In the genomic region with DNA sequence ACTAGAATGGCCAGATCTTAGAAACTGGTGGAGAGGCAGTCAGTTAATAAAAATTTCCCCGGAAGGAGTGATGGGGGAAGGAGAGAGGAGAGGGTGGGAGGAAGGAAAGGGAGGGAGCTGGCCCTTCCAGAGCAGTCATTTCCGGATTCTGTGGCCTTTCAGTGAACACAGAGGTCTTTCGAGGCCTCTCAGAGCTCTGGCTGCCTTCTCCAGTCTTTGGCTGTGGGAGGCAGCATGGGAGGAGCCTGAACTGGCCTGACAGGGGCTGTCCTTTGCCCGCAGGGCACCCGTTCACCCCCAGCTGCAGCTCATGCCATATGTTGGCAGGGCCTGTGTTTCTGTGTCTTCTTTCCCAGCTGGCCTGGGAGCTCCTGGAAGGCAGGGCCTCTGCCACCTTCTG, we compare ENCODE assay signal across 16 cellular contexts.
DNase-seq lines count a peak whose midpoint lies in the region; ATAC-seq, FAIRE-seq and TF ChIP-seq lines count a peak whose summit lies in the region.
"Had no signal": no experiment of that assay in that cellular context is flagged by ENCODE, and none has a peak within 500 bp of the region (broad histone marks: within the 10 kb centered on the region; RNA-seq: fewer than 3 reads in every experiment).

No MANE protein-coding gene starts in this region.

- H3K27ac ChIP-seq in K562 (ENCODE audit: extremely low read depth, low read depth, low read length) (no peak overlapping the region), left ventricle myocardium inferior (replicated peaks) (peak overlapping the region; percentile 66), spleen (peak overlapping the region in 6 of 8 donors; percentile 10 to 56 (median 30)), mesenchymal stem cell (ENCODE audit: low read length, poor library complexity, severe bottlenecking) (no peak overlapping the region)

- DNase-seq in MG63: peak; percentile 57
- no peak for DNase-seq in K562 (ENCODE audit: extremely low read depth in 1 of 4, low spot score in 3 of 4)
- peak; percentile 47 for DNase-seq in left ventricle myocardium inferior
- DNase-seq in spleen: no peak
- no peak for DNase-seq in mesenchymal stem cell
- DNase-seq in T-cell: no peak
- DNase-seq in stimulated activated CD4-positive, alpha-beta T cell treated with anti-CD3 and anti-CD28 coated beads, Interleukin-12 subunit alpha, Interleukin-12 subunit beta, amount 100 ng/mL, for 4 hours: no peak
- DNase-seq in NCI-H1694 treated with DMSO at 0.1 percent for 48 hours (lab: John Stamatoyannopoulos, UW): no peak
- DNase-seq: activated B cell treated with CpG ODN at 0.5 μM for 24 hours; activated T-cell treated with anti-CD3 and anti-CD28 coated beads, Interleukin-2, amount 50 U/mL, for 24 hours; DMS153; islet precursor cell; NCI-H2227 treated with DMSO at 0.1 percent for 48 hours; occipital lobe; SHP77 had no signal

- ATAC-seq in K562 (peak; percentile 79), T-cell (replicated peaks in 1 of 4) (no peak)

- H2BK12ac ChIP-seq in mesenchymal stem cell (ENCODE audit: low read length in 2 of 2): no peak overlapping the region

- H3K4me3 ChIP-seq in MG63 (no peak overlapping the region), K562 (no peak overlapping the region), left ventricle myocardium inferior (no peak overlapping the region), spleen (no peak overlapping the region), mesenchymal stem cell (ENCODE audit: insufficient read depth in 1 of 2, low read depth in 1 of 2, low read length in 2 of 2) (no peak overlapping the region)

- H3K4me2 ChIP-seq in K562 (ENCODE audit: insufficient read depth, low read length) (no peak overlapping the region), mesenchymal stem cell (ENCODE audit: low read length, poor library complexity, severe bottlenecking) (no peak overlapping the region)

- no peak overlapping the region for H2BK5ac ChIP-seq in mesenchymal stem cell (ENCODE audit: low read depth, low read length, poor library complexity, severe bottlenecking)

- POLR2A ChIA-PET in K562 (lab: Yijun Ruan, JAX): no interaction called here
- POLR2A ChIA-PET in T-cell (lab: Charles Lee): no interaction called here

- H3K4me1 ChIP-seq in K562 (replicated peaks in 1 of 2; ENCODE audit: control insufficient read depth in 2 of 2, insufficient read depth in 2 of 2, low read length in 2 of 2): no peaks in the 10 kb centered on the region; a peak in 1 of 5 replicates
- H3K4me1 ChIP-seq in left ventricle myocardium inferior: peaks cover 42% of the 10 kb centered on the region
- peaks cover 0 to 15% (median 9%) of the 10 kb centered on the region in 6 donors for H3K4me1 ChIP-seq in spleen
- H3K4me1 ChIP-seq in mesenchymal stem cell (ENCODE audit: control insufficient read depth, insufficient read depth, low read depth, low read length): no peaks in the 10 kb centered on the region

- no peaks in the 10 kb centered on the region for H4K20me1 ChIP-seq in K562 (replicated peaks; ENCODE audit: control insufficient read depth, insufficient read depth, low read length)

- WGBS in K562 (ENCODE audit: insufficient coverage, low coverage, missing lambda C conversion rate): 31% methylated on average over 5 of the region's 5 CpGs
- 40 to 68% (median 42%) methylated on average over 5 of the region's 5 CpGs for WGBS in spleen, 5 donors
- 78% methylated on average over 5 of the region's 5 CpGs for WGBS in mesenchymal stem cell

- H3K4me3 Mint-ChIP-seq in T-cell: no peak overlapping the region
- H3K4me3 Mint-ChIP-seq: activated B cell treated with CpG ODN at 0.5 μM for 24 hours; activated T-cell treated with anti-CD3 and anti-CD28 coated beads, Interleukin-2, amount 50 U/mL, for 24 hours; brain had no signal

- no peaks in the 10 kb centered on the region for H3K27me3 ChIP-seq in MG63
- no peaks in the 10 kb centered on the region for H3K27me3 ChIP-seq in K562 (ENCODE audit: control insufficient read depth in 2 of 2, insufficient read depth in 2 of 2, low read length in 2 of 2)
- no peaks in the 10 kb centered on the region for H3K27me3 ChIP-seq in left ventricle myocardium inferior (ENCODE audit: low read depth)
- no peaks in the 10 kb centered on the region for H3K27me3 ChIP-seq in spleen (replicated peaks in 1 of 7)
- H3K27me3 ChIP-seq in mesenchymal stem cell (ENCODE audit: control insufficient read depth in 1 of 2, insufficient read depth in 1 of 2, low read length in 2 of 2): no peaks in the 10 kb centered on the region

- peaks cover 0 to 3% of the 10 kb centered on the region in 2 donors for H3K27me3 Mint-ChIP-seq in T-cell
- H3K27me3 Mint-ChIP-seq: brain had no signal

- intact Hi-C loops in K562 (cut with micrococcal nuclease): no loop called here
- intact Hi-C loops in left ventricle myocardium inferior (cut with micrococcal nuclease): no loop called here
- intact Hi-C loops in spleen (cut with DNase I; ENCODE audit: low total_unique reads): no loop called here

- no peak for FAIRE-seq in K562 (lab: Jason Lieb, UNC)

- H4K8ac ChIP-seq in mesenchymal stem cell (ENCODE audit: low read length): no peak overlapping the region

- H3K9ac ChIP-seq in K562 (ENCODE audit: insufficient read depth in 1 of 2, low read depth in 2 of 2, low read length in 2 of 2) (no peak overlapping the region), mesenchymal stem cell (ENCODE audit: low read length) (no peak overlapping the region)

- H3K36me3 Mint-ChIP-seq in T-cell: no peaks in the 10 kb centered on the region

- TF ChIP-seq RAD21 in K562 (CRISPR knock-in tag; conservative IDR thresholded peaks at IDR 0.05 in 1 of 2, IDR thresholded peaks at IDR 0.05 in 1 of 2): no peak

- H3K9me3 ChIP-seq in MG63 (peaks cover 8% of the 10 kb centered on the region; the same call in 1 of the 2 replicates), K562 (replicated peaks; ENCODE audit: control insufficient read depth, insufficient read depth, low read depth, low read length) (no peaks in the 10 kb centered on the region), left ventricle myocardium inferior (replicated peaks) (no peaks in the 10 kb centered on the region), spleen (no peaks in the 10 kb centered on the region), mesenchymal stem cell (ENCODE audit: control insufficient read depth, low read length) (no peaks in the 10 kb centered on the region)

- TF ChIP-seq POLR2A in K562 (conservative IDR thresholded peaks at IDR 0.05) (no peak), spleen (IDR thresholded peaks at IDR 0.05) (no peak)

- peaks cover 6 to 19% (median 12%) of the 10 kb centered on the region in 3 donors for H3K4me1 Mint-ChIP-seq in T-cell
- H3K4me1 Mint-ChIP-seq: brain had no signal

- H3K79me2 ChIP-seq in K562 (ENCODE audit: control insufficient read depth, insufficient read depth, low read length): no peaks in the 10 kb centered on the region

- no peak overlapping the region for H2BK120ac ChIP-seq in mesenchymal stem cell (ENCODE audit: low read depth, low read length)

- no TSS peak for BruUV-seq in K562 (replicated peaks; lab: Mats Ljungman, UMichigan)

- no peak overlapping the region for H2AK5ac ChIP-seq in mesenchymal stem cell (ENCODE audit: low read length, severe bottlenecking)

- H3K18ac ChIP-seq in mesenchymal stem cell (ENCODE audit: low read depth in 1 of 2, low read length in 2 of 2): no peak overlapping the region

- no peak overlapping the region for H3K4ac ChIP-seq in mesenchymal stem cell (ENCODE audit: low read depth in 1 of 2, low read length in 2 of 2)

- TF ChIP-seq CTCF in K562 (IDR thresholded peaks at IDR 0.05 in 2 of 3, conservative IDR thresholded peaks at IDR 0.05 in 1 of 3; ENCODE audit: insufficient read depth in 2 of 3, low read depth in 1 of 3, low read length in 3 of 3) (no peak), left ventricle myocardium inferior (IDR thresholded peaks at IDR 0.05; ENCODE audit: borderline replicate concordance) (no peak), spleen (IDR thresholded peaks at IDR 0.05 in 8 of 11, conservative IDR thresholded peaks at IDR 0.05 in 3 of 11) (no peak)

- H3K36me3 ChIP-seq in MG63 (no peaks in the 10 kb centered on the region), K562 (ENCODE audit: control insufficient read depth, insufficient read depth, low read length) (no peaks in the 10 kb centered on the region), left ventricle myocardium inferior (no peaks in the 10 kb centered on the region), spleen (no peaks in the 10 kb centered on the region), mesenchymal stem cell (ENCODE audit: control insufficient read depth in 1 of 2, insufficient read depth in 2 of 2, low read depth in 1 of 2, low read length in 2 of 2) (no peaks in the 10 kb centered on the region)

- CTCF ChIA-PET in K562 (lab: Yijun Ruan, JAX; ENCODE audit: low intra/inter-chr PET ratio) (no interaction called here), T-cell (lab: Charles Lee) (no interaction called here)

- no peak overlapping the region for H4K91ac ChIP-seq in mesenchymal stem cell (ENCODE audit: low read length)

- TF ChIP-seq EP300 in K562 (IDR thresholded peaks at IDR 0.05; ENCODE audit: low read length): no peak

- H2AFZ ChIP-seq in K562 (ENCODE audit: low read depth, low read length) (peak overlapping the region; percentile 18; the same call in 1 of the 2 replicates), mesenchymal stem cell (ENCODE audit: low read depth, low read length) (no peak overlapping the region)

- no peak overlapping the region for H3K14ac ChIP-seq in mesenchymal stem cell (ENCODE audit: low read length in 2 of 2)

- H2BK15ac ChIP-seq in mesenchymal stem cell (ENCODE audit: low read depth, poor library complexity, severe bottlenecking): no peak overlapping the region

- no peaks in the 10 kb centered on the region for H3K79me1 ChIP-seq in mesenchymal stem cell (replicated peaks; ENCODE audit: low read length, poor library complexity, severe bottlenecking)

- in situ Hi-C loops in K562 (cut with MboI): no loop called here

- H3K27ac Mint-ChIP-seq in T-cell: no peak overlapping the region
- H3K27ac Mint-ChIP-seq: activated B cell treated with CpG ODN at 0.5 μM for 24 hours; activated T-cell treated with anti-CD3 and anti-CD28 coated beads, Interleukin-2, amount 50 U/mL, for 24 hours had no signal

- H3K23ac ChIP-seq in mesenchymal stem cell (ENCODE audit: low read length in 2 of 2): no peak overlapping the region

- no peaks in the 10 kb centered on the region for H3K9me1 ChIP-seq in K562 (ENCODE audit: control insufficient read depth, insufficient read depth, low read length)

- H3K9me3 Mint-ChIP-seq in T-cell: peaks cover 0 to 3% (median 0%) of the 10 kb centered on the region in 3 donors
- H3K9me3 Mint-ChIP-seq: activated B cell treated with CpG ODN at 0.5 μM for 24 hours; activated T-cell treated with anti-CD3 and anti-CD28 coated beads, Interleukin-2, amount 50 U/mL, for 24 hours had no signal

TF ChIP-seq in K562, 482 proteins besides CTCF, POLR2A, EP300 and RAD21 (continues in another document):
- TF ChIP-seq ETV1 (tag; conservative IDR thresholded peaks at IDR 0.05; ENCODE audit: low read depth) (no peak; the same call in 1 of the 2 replicates), BCOR (IDR thresholded peaks at IDR 0.05) (no peak), NR2C2 (CRISPR knock-in tag; IDR thresholded peaks at IDR 0.05) (no peak), NR2C2 (tag; IDR thresholded peaks at IDR 0.05) (peak; percentile 30; the same call in 1 of the 2 replicates), ZKSCAN1 (IDR thresholded peaks at IDR 0.05; ENCODE audit: low read depth, low read length) (no peak), HMG20A (CRISPR knock-in tag; conservative IDR thresholded peaks at IDR 0.05) (no peak), YBX1 (IDR thresholded peaks at IDR 0.05) (no peak)

Comparison
In these comparisons a context has a peak if more than half of its experiments do, and no peak if none do; other contexts are left out.
1. DNase-seq: peak in MG63 (single experiment) and left ventricle myocardium inferior (single experiment); none in K562 (0 of 4), spleen (single experiment), mesenchymal stem cell (single experiment), T-cell (0 of 34), stimulated activated CD4-positive, alpha-beta T cell treated with anti-CD3 and anti-CD28 coated beads, Interleukin-12 subunit alpha, Interleukin-12 subunit beta, amount 100 ng/mL, for 4 hours (single experiment) and NCI-H1694 treated with DMSO at 0.1 percent for 48 hours (single experiment).
2. H3K27ac ChIP-seq: peak in left ventricle myocardium inferior (single experiment) and spleen (6 of 8); none in K562 (single experiment) and mesenchymal stem cell (single experiment).